Comparison of ENCODE assay signal across 17 cellular contexts in genomic region chr5:177045628-177046027, GRCh38. TPM values are rescaled to one million over a fixed set of nuclear protein-coding genes. Genes with fewer than 3 reads are reported as not detected.
DNase-seq lines count a peak whose midpoint lies in the region; ATAC-seq and TF ChIP-seq lines count a peak whose summit lies in the region.
"Had no signal": no experiment of that assay in that cellular context is flagged by ENCODE, and none has a peak within 500 bp of the region (broad histone marks: within the 10 kb centered on the region; RNA-seq: fewer than 3 reads in every experiment).

No MANE protein-coding gene starts in this region.

- H3K36me3 ChIP-seq in Peyer's patch (peaks cover 0 to 46% (median 0%) of the 10 kb centered on the region in 3 donors), hepatocyte (replicated peaks; ENCODE audit: insufficient read depth, low read depth) (no peaks in the 10 kb centered on the region)

- no peaks in the 10 kb centered on the region for H4K20me1 ChIP-seq in hepatocyte (ENCODE audit: insufficient read depth, poor library complexity, severe bottlenecking)

- intact Hi-C loops in posterior vena cava (cut with DNase I) (no loop called here), posterior cingulate gyrus (cut with DNase I) (no loop called here)

- no peak overlapping the region for H3K4me3 ChIP-seq in Peyer's patch
- no peak overlapping the region for H3K4me3 ChIP-seq in hepatocyte
- H3K4me3 ChIP-seq: BLaER1, GM23248 had no signal

- TF ChIP-seq CTCF in Peyer's patch (IDR thresholded peaks at IDR 0.05) (no peak), hepatocyte (IDR thresholded peaks at IDR 0.05; ENCODE audit: poor library complexity) (no peak)

- peak in 1 of 3 donors; percentile 49 for DNase-seq in Peyer's patch
- no peak for DNase-seq in hepatocyte (ENCODE audit: low spot score)
- peak; percentile 9 for DNase-seq in posterior vena cava (ENCODE audit: low spot score)
- no peak for DNase-seq in posterior cingulate gyrus
- no peak for DNase-seq in NCI-H2029 (lab: John Stamatoyannopoulos, UW)
- DNase-seq: Caco-2; CD4-positive, CD25-positive, alpha-beta regulatory T cell; CD8-positive, alpha-beta T cell; DMS153; DND-41; GM23248; H7; HCEC 1CT had no signal

- H2AFZ ChIP-seq in hepatocyte: no peak overlapping the region
- H2AFZ ChIP-seq: GM23248 had no signal

- H3K79me2 ChIP-seq in hepatocyte: no peaks in the 10 kb centered on the region

- WGBS in hepatocyte (ENCODE audit: low lambda C conversion rate, missing lambda C conversion rate): 94% methylated on average over 4 of the region's 4 CpGs

- no peaks in the 10 kb centered on the region for H3K9me3 ChIP-seq in Peyer's patch
- H3K9me3 ChIP-seq in hepatocyte (ENCODE audit: low read depth): no peaks in the 10 kb centered on the region
- H3K9me3 ChIP-seq: BLaER1, Caco-2 had no signal

- H3K4me2 ChIP-seq in hepatocyte: no peak overlapping the region
- H3K4me2 ChIP-seq: BLaER1 had no signal

- no peaks in the 10 kb centered on the region for H3K27me3 ChIP-seq in Peyer's patch
- no peaks in the 10 kb centered on the region for H3K27me3 ChIP-seq in hepatocyte
- H3K27me3 ChIP-seq: BLaER1 had no signal

- TF ChIP-seq POLR2A in Peyer's patch (IDR thresholded peaks at IDR 0.05): no peak

- H3K4me1 ChIP-seq in Peyer's patch: peaks cover 0 to 3% (median 0%) of the 10 kb centered on the region in 4 donors
- no peaks in the 10 kb centered on the region for H3K4me1 ChIP-seq in hepatocyte (ENCODE audit: insufficient read depth)

- no peaks in the 10 kb centered on the region for H3K9me2 ChIP-seq in hepatocyte (replicated peaks; ENCODE audit: insufficient read depth)

- ATAC-seq in HG03342 (IDR thresholded peaks at IDR 0.05; ENCODE audit: unreplicated experiment): no peak
- ATAC-seq: CD8-positive, alpha-beta T cell had no signal

- H3K27ac ChIP-seq in Peyer's patch (peak overlapping the region in 3 of 4 donors; percentile 13 to 64 (median 28)), hepatocyte (peak overlapping the region; percentile 79)
- H3K27ac ChIP-seq: 22Rv1, BLaER1, C4-2B, GM23248 had no signal

RNA-seq across cellular contexts. Expression of gene ZNF346, which starts 23.1 kb away (rescaled TPM):
- total RNA-seq in Peyer's patch (10 to 100 TPM; 15.9 to 27.3 (median 20.0) TPM), hepatocyte (13.1 and 13.8 TPM in 2 replicates), posterior vena cava (10 to 100 TPM; 11.6 to 12.5 TPM)
- 18.0 and 21.4 TPM in 2 replicates for polyA plus RNA-seq in hepatocyte

RNA-seq across cellular contexts. Expression of gene UIMC1, which starts 39.0 kb away (rescaled TPM):
- total RNA-seq in Peyer's patch: 100 to 1,000 TPM in 1 of 4 donors, 10 to 100 TPM in 3; 22.4 to 111 (median 41.3) TPM
- total RNA-seq in hepatocyte: 24.1 and 28.2 TPM in 2 replicates
- polyA plus RNA-seq in hepatocyte: 12.6 and 22.3 TPM in 2 replicates
- 10 to 100 TPM; 33.1 to 41.4 TPM for total RNA-seq in posterior vena cava

RNA-seq across cellular contexts. Expression of gene FGFR4, which starts 41.1 kb away (rescaled TPM):
- 100 to 1,000 TPM in 1 of 4 donors, 10 to 100 TPM in 3; 43.0 to 264 (median 72.3) TPM for total RNA-seq in Peyer's patch
- total RNA-seq in hepatocyte: 90.2 and 121 TPM in 2 replicates
- 75.6 and 94.3 TPM in 2 replicates for polyA plus RNA-seq in hepatocyte
- 1 to 10 TPM; 1.0 to 1.5 TPM for total RNA-seq in posterior vena cava
- total RNA-seq: GM23248 had no signal

Comparison
In these comparisons a context has a peak if more than half of its experiments do, and no peak if none do; other contexts are left out.
1. RNA of gene FGFR4, which starts 41.1 kb away (total RNA-seq): 90.2 to 121 TPM in hepatocyte and 43.0 to 264 TPM in Peyer's patch; 1.0 to 1.5 TPM in posterior vena cava; every median in the first group is over 10 times any median in the second.